Comparison of ENCODE assay signal across 1 cellular context in genomic region chr22:46454233-46454909, GRCh38.
TF ChIP-seq lines count a peak whose summit lies in the region.

No MANE protein-coding gene starts in this region.

TF ChIP-seq in HepG2, 621 proteins besides CTCF, POLR2A, EP300 and RAD21 (continued from another document):
- TF ChIP-seq ARID5B (CRISPR knock-in tag; IDR thresholded peaks at IDR 0.05), result no peak
- TF ChIP-seq ZBTB38 (CRISPR knock-in tag; IDR thresholded peaks at IDR 0.05), result peak; percentile 95
- TF ChIP-seq HHEX (CRISPR knock-in tag; IDR thresholded peaks at IDR 0.05), result no peak
- peak; percentile 40 for TF ChIP-seq AGO2 (optimal IDR thresholded peaks at IDR 0.05; ENCODE audit: low read depth, low read length)
- TF ChIP-seq ZNF816 (CRISPR knock-in tag; IDR thresholded peaks at IDR 0.05; ENCODE audit: borderline replicate concordance), result no peak
- TF ChIP-seq, protein P1, sequence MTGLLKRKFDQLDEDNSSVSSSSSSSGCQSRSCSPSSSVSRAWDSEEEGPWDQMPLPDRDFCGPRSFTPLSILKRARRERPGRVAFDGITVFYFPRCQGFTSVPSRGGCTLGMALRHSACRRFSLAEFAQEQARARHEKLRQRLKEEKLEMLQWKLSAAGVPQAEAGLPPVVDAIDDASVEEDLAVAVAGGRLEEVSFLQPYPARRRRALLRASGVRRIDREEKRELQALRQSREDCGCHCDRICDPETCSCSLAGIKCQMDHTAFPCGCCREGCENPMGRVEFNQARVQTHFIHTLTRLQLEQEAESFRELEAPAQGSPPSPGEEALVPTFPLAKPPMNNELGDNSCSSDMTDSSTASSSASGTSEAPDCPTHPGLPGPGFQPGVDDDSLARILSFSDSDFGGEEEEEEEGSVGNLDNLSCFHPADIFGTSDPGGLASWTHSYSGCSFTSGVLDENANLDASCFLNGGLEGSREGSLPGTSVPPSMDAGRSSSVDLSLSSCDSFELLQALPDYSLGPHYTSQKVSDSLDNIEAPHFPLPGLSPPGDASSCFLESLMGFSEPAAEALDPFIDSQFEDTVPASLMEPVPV (CRISPR knock-in tag; IDR thresholded peaks at IDR 0.05), result 0 out of 2 replicates have a peak, but pooled peaks have one; percentile 31
- no peak for TF ChIP-seq TMF1 (CRISPR knock-in tag; IDR thresholded peaks at IDR 0.05; ENCODE audit: low read depth)
- no peak for TF ChIP-seq ZKSCAN8 (CRISPR knock-in tag; IDR thresholded peaks at IDR 0.05; ENCODE audit: borderline replicate concordance)
- no peak for TF ChIP-seq GZF1 (CRISPR knock-in tag; IDR thresholded peaks at IDR 0.05)
